ENCODE assay signal across 8 cellular contexts in the genomic region with DNA sequence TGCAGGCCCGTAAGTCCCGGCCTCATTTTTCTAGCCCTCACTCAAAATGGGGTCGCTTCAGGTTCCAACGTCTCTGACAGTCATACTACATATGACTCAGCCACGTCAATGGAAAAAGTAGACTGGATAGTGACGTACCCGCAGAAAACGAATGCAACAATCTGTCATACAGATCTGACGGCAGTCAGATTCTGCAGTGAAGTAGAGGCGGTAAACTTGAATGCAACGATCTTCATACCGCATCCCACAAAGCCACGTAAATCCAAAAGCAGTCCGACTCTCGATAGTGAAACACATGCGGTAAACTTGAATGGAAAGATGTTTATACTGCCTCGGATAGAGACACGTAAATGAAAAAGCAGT. TPM values are rescaled to one million over a fixed set of nuclear protein-coding genes. Genes with fewer than 3 reads are reported as not detected.
A peak's percentile ranks its signal among the peaks of the same experiment; 100 is the strongest.
DNase-seq lines count a peak whose midpoint lies in the region; ATAC-seq, FAIRE-seq and TF ChIP-seq lines count a peak whose summit lies in the region.

No MANE protein-coding gene starts in this region.

- H3K4me3 Mint-ChIP-seq in CD14-positive monocyte = peak overlapping the region; percentile 86 to 92
- peak overlapping the region; percentile 87 for H3K4me3 Mint-ChIP-seq in T-helper 2 cell treated with Interferon-gamma antibody and Interleukin-4, amounts not matched to agents 5 μg/mL and 100 μg/mL, for 36 hours

- WGBS in GM12878 (ENCODE audit: insufficient coverage, insufficient replicate concordance, low lambda C conversion rate, missing lambda C conversion rate) = 18% methylated on average over 18 of the region's 18 CpGs

- in situ Hi-C loops in GM12878 (cut with MboI) = loop anchor here (25.0 kb wide), 1 partner anchor 1673 kb away; the partner anchor contains the start of gene EIF1

- no peak for TF ChIP-seq CTCF in CD14-positive monocyte (IDR thresholded peaks at IDR 0.05)
- TF ChIP-seq CTCF in GM12878 (IDR thresholded peaks at IDR 0.05 in 2 of 3, conservative IDR thresholded peaks at IDR 0.05 in 1 of 3; ENCODE audit: control insufficient read depth in 2 of 3, extremely low read depth in 1 of 3, insufficient read depth in 1 of 3, low read depth in 3 of 3, low read length in 3 of 3) = no peak

- no peaks in the 10 kb centered on the region for H4K20me1 ChIP-seq in GM12878 (ENCODE audit: control insufficient read depth, insufficient read depth)

- peaks cover 2 to 7% (median 2%) of the 10 kb centered on the region in 3 donors for H3K27me3 Mint-ChIP-seq in CD14-positive monocyte (ENCODE audit: low read depth in 3 of 3)
- peaks cover 4% of the 10 kb centered on the region for H3K27me3 Mint-ChIP-seq in T-helper 2 cell treated with Interferon-gamma antibody and Interleukin-4, amounts not matched to agents 5 μg/mL and 100 μg/mL, for 36 hours (ENCODE audit: low read depth)

- H3K4me1 Mint-ChIP-seq in CD14-positive monocyte = peaks cover 28% of the 10 kb centered on the region
- peaks cover 19% of the 10 kb centered on the region for H3K4me1 Mint-ChIP-seq in T-helper 2 cell treated with Interferon-gamma antibody and Interleukin-4, amounts not matched to agents 5 μg/mL and 100 μg/mL, for 36 hours (ENCODE audit: low read depth)

- H3K9me3 ChIP-seq in GM12878 (replicated peaks; ENCODE audit: control insufficient read depth, insufficient read depth, low read length) = no peaks in the 10 kb centered on the region

- H3K36me3 ChIP-seq in GM12878 (ENCODE audit: control insufficient read depth in 2 of 2, insufficient read depth in 2 of 2, low read length in 1 of 2) = peaks cover 0 to 4% of the 10 kb centered on the region in 2 experiments; a peak in 1 of 4 replicates

- intact Hi-C loops in CD14-positive monocyte (cut with micrococcal nuclease) = loop anchor here (1.0 to 5.0 kb wide), 2 partner anchors 28 to 43 kb away; no protein-coding TSS in a partner anchor
- intact Hi-C loops in GM12878 (cut with micrococcal nuclease; ENCODE audit: unreplicated experiment) = no loop called here

- DNase-seq in CD14-positive monocyte (ENCODE audit: low spot score) (peak; percentile 84), NAMALWA (ENCODE audit: low spot score) (peak; percentile 95), GM12878 (ENCODE audit: low read depth, low spot score) (no peak), iris pigment epithelial cell (ENCODE audit: low read depth) (peak; percentile 95), inferior parietal cortex (ENCODE audit: extremely low spot score) (no peak)
- peak; percentile 88 for DNase-seq in T-helper 2 cell treated with Interferon-gamma antibody and Interleukin-4, amounts not matched to agents 5 μg/mL and 100 μg/mL, for 36 hours (ENCODE audit: low spot score)
- DNase-seq in stimulated activated CD4-positive, alpha-beta T cell treated with anti-CD3 and anti-CD28 coated beads, Interleukin-15, amount 100 ng/mL, for 48 hours (ENCODE audit: low read depth in 2 of 2) = peak; percentile 72 to 73

- no peak for TF ChIP-seq RAD21 in GM12878 (IDR thresholded peaks at IDR 0.05; ENCODE audit: insufficient read depth, low read depth, low read length)

- H3K4me1 ChIP-seq in GM12878 (ENCODE audit: control insufficient read depth, insufficient read depth, low read length) = no peaks in the 10 kb centered on the region

- H3K27me3 ChIP-seq in GM12878 (replicated peaks in 1 of 2; ENCODE audit: control insufficient read depth in 2 of 2, insufficient read depth in 2 of 2, low read length in 1 of 2) = no peaks in the 10 kb centered on the region

- H3K9me3 Mint-ChIP-seq in CD14-positive monocyte = peaks cover 0 to 5% (median 0%) of the 10 kb centered on the region in 7 donors
- H3K9me3 Mint-ChIP-seq in T-helper 2 cell treated with Interferon-gamma antibody and Interleukin-4, amounts not matched to agents 5 μg/mL and 100 μg/mL, for 36 hours = no peaks in the 10 kb centered on the region

- BruUV-seq in GM12878 (replicated peaks; lab: Mats Ljungman, UMichigan) = no TSS peak

- H3K27ac ChIP-seq in GM12878 (ENCODE audit: control insufficient read depth, insufficient read depth) = peak overlapping the region; percentile 64

- TF ChIP-seq POLR2A in GM12878 (IDR thresholded peaks at IDR 0.05; ENCODE audit: low read depth, low read length) = no peak

- CTCF ChIA-PET in GM12878 (lab: Yijun Ruan, JAX) = interaction anchor here (0.7 to 5.1 kb wide), 4 partner anchors 22 to 682 kb away, joined by 3 to 25 read pairs (median 4); partner anchors contain the start of gene DHX8

- no peaks in the 10 kb centered on the region for H3K79me2 ChIP-seq in GM12878 (ENCODE audit: control insufficient read depth, insufficient read depth, low read length)

- FAIRE-seq in GM12878 (lab: Jason Lieb, UNC) = no peak

- no peak for TF ChIP-seq EP300 in GM12878 (IDR thresholded peaks at IDR 0.05; ENCODE audit: borderline replicate concordance in 1 of 2, control insufficient read depth in 1 of 2, low read depth in 2 of 2, low read length in 2 of 2)

- H3K36me3 Mint-ChIP-seq in CD14-positive monocyte = no peaks in the 10 kb centered on the region
- H3K36me3 Mint-ChIP-seq in T-helper 2 cell treated with Interferon-gamma antibody and Interleukin-4, amounts not matched to agents 5 μg/mL and 100 μg/mL, for 36 hours (ENCODE audit: low read depth) = peaks cover 3% of the 10 kb centered on the region

- H3K27ac Mint-ChIP-seq in CD14-positive monocyte = peak overlapping the region; percentile 99 to 100 (median 100)
- peak overlapping the region; percentile 99 for H3K27ac Mint-ChIP-seq in T-helper 2 cell treated with Interferon-gamma antibody and Interleukin-4, amounts not matched to agents 5 μg/mL and 100 μg/mL, for 36 hours

- peak overlapping the region; percentile 70 for H3K4me2 ChIP-seq in GM12878 (ENCODE audit: control insufficient read depth, insufficient read depth)

- ATAC-seq in GM21447 (IDR thresholded peaks at IDR 0.05; ENCODE audit: unreplicated experiment) (peak; percentile 18), GM12878 (peak; percentile 41; the same call in 2 of the 3 replicates)

- peak overlapping the region; percentile 63 for H3K9ac ChIP-seq in GM12878 (ENCODE audit: control insufficient read depth, insufficient read depth, low read length)

- RAD21 ChIA-PET in GM12878 (lab: Charles Lee; ENCODE audit: unreplicated experiment) = interaction anchor here (1.0 to 2.0 kb wide), 9 partner anchors 9 to 214 kb away, joined by 3 to 14 read pairs (median 6); partner anchors contain the start of gene DHX8

- SMC1A ChIA-PET in GM12878 (lab: Charles Lee; ENCODE audit: uncharacterized antibody, unreplicated experiment) = interaction anchor here (0.6 to 2.2 kb wide), 9 partner anchors 26 to 352 kb away, joined by 3 to 13 read pairs (median 3); partner anchors contain the start of gene DHX8

- peak overlapping the region; percentile 73 for H3K4me3 ChIP-seq in GM12878

- peak overlapping the region; percentile 40 for H2AFZ ChIP-seq in GM12878 (ENCODE audit: control insufficient read depth, low read depth, low read length)

- POLR2A ChIA-PET in GM12878 (lab: Charles Lee) = interaction anchor here (0.7 to 2.1 kb wide), 9 partner anchors 8 to 119 kb away, joined by 3 to 13 read pairs (median 4); no protein-coding TSS in a partner anchor

TF ChIP-seq in GM12878, 131 proteins besides CTCF, POLR2A, EP300 and RAD21 (continues in another document):
- TF ChIP-seq ZNF207 (IDR thresholded peaks at IDR 0.05; ENCODE audit: borderline replicate concordance) = no peak
- TF ChIP-seq IKZF2 (IDR thresholded peaks at IDR 0.05) = no peak
- TF ChIP-seq SUZ12 (IDR thresholded peaks at IDR 0.05; ENCODE audit: unreplicated experiment) = no peak
- no peak for TF ChIP-seq NRF1 (conservative IDR thresholded peaks at IDR 0.05; ENCODE audit: low read depth, low read length)
- no peak for TF ChIP-seq NR2C1 (IDR thresholded peaks at IDR 0.05)
- no peak for TF ChIP-seq LARP7 (IDR thresholded peaks at IDR 0.05)
- no peak; the same call in 1 of the 2 replicates for TF ChIP-seq ATF7 (IDR thresholded peaks at IDR 0.05; ENCODE audit: low read depth)
- no peak for TF ChIP-seq ESRRA (IDR thresholded peaks at IDR 0.05; ENCODE audit: low read length)
- TF ChIP-seq CBX3 (IDR thresholded peaks at IDR 0.05; ENCODE audit: borderline replicate concordance, low read depth) = no peak
- no peak for TF ChIP-seq SIX5 (IDR thresholded peaks at IDR 0.05; ENCODE audit: low read depth, low read length, severe bottlenecking)
- no peak for TF ChIP-seq IKZF1 (conservative IDR thresholded peaks at IDR 0.05)

RNA-seq across cellular contexts. Expression of gene ARL4D, which starts 38.4 kb away (rescaled TPM):
- polyA plus RNA-seq in CD14-positive monocyte (1 to 10 TPM in 1 of 2 donors, under 1 TPM in 1; 0.75 to 2.4 TPM), GM12878 (2011; rRNA removed) (0.10 and 0.13 TPM in 2 replicates), GM12878 (2014; fragmentation: Illumina TruSeq; extraction: Trizol) (0.14 and 0.79 TPM in 2 replicates), GM12878 (2014; fragmentation: Nextera tagmentation; extraction: Ambion mirVana) (under 1 TPM; 0.13 to 0.60 TPM), GM12878 (2014; rRNA removed) (1.4 and 1.5 TPM in 2 replicates), GM12878 (2016; fragmentation: Nextera tagmentation; extraction: Ambion mirVana) (under 1 TPM; 0.60 to 0.82 TPM)
- total RNA-seq in GM12878 (2013; cell fraction: nucleolus; rRNA removed) = 0.63 and 1.2 TPM in 2 replicates
- total RNA-seq in GM12878 (2014; rRNA removed) (0.90 and 1.2 TPM in 2 replicates), GM12878 (2014; rRNA removed; fragmentation: Illumina TruSeq; extraction: Trizol) (0.18 and 0.72 TPM in 2 replicates), GM12878 (2021) (1.2 and 1.5 TPM in 2 replicates)
- 0.26 TPM for polyA plus RNA-seq in GM12878 (2011; ENCODE audit: low read depth)
- 0.24 and 0.28 TPM in 2 replicates for polyA plus RNA-seq in GM12878 (2011; cell fraction: cytosol; rRNA removed)
- polyA plus RNA-seq in GM12878 (2011; cell fraction: nucleus; rRNA removed) = 0.18 and 0.19 TPM in 2 replicates
- 1.1 TPM in 2 replicates for polyA plus RNA-seq in GM12878 (2012)
- 0.15 and 0.29 TPM in 2 replicates for polyA minus RNA-seq in GM12878 (2011; rRNA and poly(A)+ RNA removed)
- polyA minus RNA-seq in GM12878 (2011; cell fraction: cytosol; rRNA and poly(A)+ RNA removed) = 0.52 TPM in 1 of 2 replicates, not detected in the other
- 0.36 and 0.38 TPM in 2 replicates for polyA minus RNA-seq in GM12878 (2011; cell fraction: nucleus; rRNA and poly(A)+ RNA removed)

Comparison
In these comparisons a context has a peak if more than half of its experiments do, and no peak if none do; other contexts are left out.
1. DNase-seq: peak in CD14-positive monocyte (single experiment), NAMALWA (single experiment), T-helper 2 cell treated with Interferon-gamma antibody and Interleukin-4, amounts not matched to agents 5 μg/mL and 100 μg/mL, for 36 hours (single experiment), iris pigment epithelial cell (single experiment) and stimulated activated CD4-positive, alpha-beta T cell treated with anti-CD3 and anti-CD28 coated beads, Interleukin-15, amount 100 ng/mL, for 48 hours (2 of 2); none in GM12878 (single experiment) and inferior parietal cortex (single experiment).